ENCODE assay signal across 23 cellular contexts in the genomic region with DNA sequence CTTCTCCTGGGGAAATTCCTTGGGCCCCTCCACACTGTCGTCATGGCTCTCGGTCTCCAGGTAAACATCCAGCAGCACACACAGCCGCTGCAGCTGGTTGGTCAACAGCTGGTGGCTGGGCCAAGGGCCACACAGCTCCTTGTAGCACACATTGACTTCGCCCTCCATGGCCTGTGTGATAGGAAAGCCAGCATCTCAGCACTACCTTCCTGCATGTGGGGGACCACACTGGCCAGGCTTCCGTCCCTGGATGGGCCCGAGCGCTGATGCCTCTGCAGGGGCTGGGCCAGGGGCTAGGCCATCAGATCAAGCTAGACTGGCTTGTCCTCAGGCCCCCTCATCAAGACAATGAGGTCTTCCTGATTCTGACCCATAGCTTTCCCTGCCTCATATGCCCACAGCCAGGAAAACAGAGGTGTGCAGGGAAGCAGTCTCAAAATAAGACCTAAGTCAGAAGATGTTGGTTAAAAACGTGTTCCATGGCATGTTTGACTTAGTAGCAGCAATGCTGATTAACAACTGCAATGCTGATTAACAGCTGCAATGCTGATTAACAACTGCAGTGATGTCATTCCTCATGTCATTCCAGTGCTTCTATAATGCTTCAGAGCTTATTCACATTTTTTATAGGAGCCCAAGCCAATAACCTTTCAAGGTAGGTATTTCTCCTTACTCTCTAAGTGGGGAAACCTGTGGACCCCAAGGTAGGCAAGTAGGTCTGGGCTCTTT. TPM values are rescaled to one million over a fixed set of nuclear protein-coding genes. Genes with fewer than 3 reads are reported as not detected.
DNase-seq lines count a peak whose midpoint lies in the region; ATAC-seq and TF ChIP-seq lines count a peak whose summit lies in the region.
"Had no signal": no experiment of that assay in that cellular context is flagged by ENCODE, and none has a peak within 500 bp of the region (broad histone marks: within the 10 kb centered on the region; RNA-seq: fewer than 3 reads in every experiment).

No MANE protein-coding gene starts in this region.

- H3K36me3 ChIP-seq in HEK293 (ENCODE audit: control insufficient read depth in 2 of 2, insufficient read depth in 1 of 2, low read length in 2 of 2) (peaks cover 63 to 84% of the 10 kb centered on the region in 2 experiments), neuronal stem cell (replicated peaks in 1 of 2; ENCODE audit: control insufficient read depth in 2 of 2, insufficient read depth in 2 of 2, low read length in 2 of 2) (peaks cover 42 to 88% of the 10 kb centered on the region in 2 donors)

- H3K4me3 ChIP-seq in HEK293 (ENCODE audit: low read depth, low read length) (no peak overlapping the region), neuronal stem cell (ENCODE audit: low read length in 2 of 2) (peak overlapping the region in 1 of 2 donors; percentile 19)
- H3K4me3 ChIP-seq: HAP-1 had no signal

- peak overlapping the region; percentile 19 for H2BK120ac ChIP-seq in neuronal stem cell (ENCODE audit: low read depth, low read length)

- no peak overlapping the region for H3K23ac ChIP-seq in neuronal stem cell (ENCODE audit: low read depth, low read length, poor library complexity)

- no peak overlapping the region for H3K18ac ChIP-seq in neuronal stem cell (ENCODE audit: low read length)

- no peak overlapping the region for H3K4me2 ChIP-seq in neuronal stem cell (ENCODE audit: insufficient read depth, low read length, poor library complexity, severe bottlenecking)
- H3K4me2 ChIP-seq: KMS-11, SK-N-SH had no signal

- H3K27me3 ChIP-seq in neuronal stem cell (ENCODE audit: control insufficient read depth in 3 of 3, insufficient read depth in 3 of 3, low read depth in 1 of 3, low read length in 3 of 3), result no peaks in the 10 kb centered on the region
- H3K27me3 ChIP-seq: BE2C had no signal

- no peak overlapping the region for H3K27ac ChIP-seq in HEK293 (ENCODE audit: extremely low read depth, low read depth, low read length)
- no peak overlapping the region for H3K27ac ChIP-seq in neuronal stem cell (replicated peaks; ENCODE audit: low read length)
- H3K27ac ChIP-seq: KMS-11 had no signal

- H3K9me3 ChIP-seq in HEK293 (ENCODE audit: control insufficient read depth, insufficient read depth, low read depth, low read length) (no peaks in the 10 kb centered on the region), neuronal stem cell (replicated peaks in 1 of 2; ENCODE audit: control insufficient read depth in 2 of 2, insufficient read depth in 1 of 2, low read depth in 1 of 2, low read length in 2 of 2) (no peaks in the 10 kb centered on the region)
- H3K9me3 ChIP-seq: BE2C, HAP-1, SK-N-SH had no signal

- no peaks in the 10 kb centered on the region for H3K79me1 ChIP-seq in neuronal stem cell (ENCODE audit: low read depth, low read length)

- H2BK12ac ChIP-seq in neuronal stem cell (ENCODE audit: low read length), result no peak overlapping the region

- no CpG with 5 or more reads among the region's 8 CpGs for WGBS in neuronal stem cell (ENCODE audit: extremely low coverage in 2 of 2, insufficient read length in 2 of 2, insufficient replicate concordance in 1 of 2), 2 donors

- H2AFZ ChIP-seq in neuronal stem cell (ENCODE audit: low read length), result no peak overlapping the region

- no peak overlapping the region for H3K4ac ChIP-seq in neuronal stem cell (ENCODE audit: low read length)

- no peak overlapping the region for H2BK15ac ChIP-seq in neuronal stem cell (ENCODE audit: low read length)

- no peak overlapping the region for H2AK5ac ChIP-seq in neuronal stem cell (ENCODE audit: low read depth, low read length)

- H3K9ac ChIP-seq in neuronal stem cell (ENCODE audit: low read depth, low read length, poor library complexity), result no peak overlapping the region
- H3K9ac ChIP-seq: KMS-11, SK-N-SH had no signal

- POLR2A ChIA-PET in HEK293 (lab: Yijun Ruan, JAX), result interaction anchor here (0.8 kb wide), 1 partner anchor 42 kb away, joined by 4 read pairs; a partner anchor contains a TSS

- H3K4me1 Mint-ChIP-seq in activated T-cell treated with anti-CD3 and anti-CD28 coated beads, Interleukin-2, amount 50 U/mL, for 72 hours (ENCODE audit: low read depth), result no peaks in the 10 kb centered on the region
- H3K4me1 Mint-ChIP-seq in chondrocyte (ENCODE audit: low read depth), result no peaks in the 10 kb centered on the region

- H3K4me1 ChIP-seq in HEK293 (ENCODE audit: control insufficient read depth, insufficient read depth, low read length) (no peaks in the 10 kb centered on the region), neuronal stem cell (ENCODE audit: control insufficient read depth in 2 of 2, insufficient read depth in 1 of 2, low read depth in 1 of 2, low read length in 2 of 2) (no peaks in the 10 kb centered on the region)
- H3K4me1 ChIP-seq: BE2C, HAP-1 had no signal

- no peak for TF ChIP-seq CTCF in HEK293 (tag by site-specific recombination; IDR thresholded peaks at IDR 0.05)
- no peak for TF ChIP-seq CTCF in chondrocyte (IDR thresholded peaks at IDR 0.05)

- H4K8ac ChIP-seq in neuronal stem cell (ENCODE audit: low read depth, low read length), result no peak overlapping the region

- H4K91ac ChIP-seq in neuronal stem cell (ENCODE audit: low read depth, low read length, poor library complexity), result no peak overlapping the region

- no peaks in the 10 kb centered on the region for H3K9me3 Mint-ChIP-seq in activated T-cell treated with anti-CD3 and anti-CD28 coated beads, Interleukin-2, amount 50 U/mL, for 72 hours
- H3K9me3 Mint-ChIP-seq in chondrocyte (ENCODE audit: low read depth), result no peaks in the 10 kb centered on the region

- no peak for ATAC-seq in activated T-cell treated with anti-CD3 and anti-CD28 coated beads, Interleukin-2, amount 50 U/mL, for 72 hours (replicated peaks in 1 of 2)
- ATAC-seq in GM18858 (IDR thresholded peaks at IDR 0.05; ENCODE audit: unreplicated experiment) (no peak), GM21576 (IDR thresholded peaks at IDR 0.05; ENCODE audit: unreplicated experiment) (no peak)

- no peak overlapping the region for H3K4me3 Mint-ChIP-seq in activated T-cell treated with anti-CD3 and anti-CD28 coated beads, Interleukin-2, amount 50 U/mL, for 72 hours
- H3K4me3 Mint-ChIP-seq in chondrocyte (ENCODE audit: unreplicated experiment), result no peak overlapping the region

- peaks cover 5 to 13% of the 10 kb centered on the region in 2 donors for H3K36me3 Mint-ChIP-seq in activated T-cell treated with anti-CD3 and anti-CD28 coated beads, Interleukin-2, amount 50 U/mL, for 72 hours (ENCODE audit: insufficient read depth in 2 of 2)
- peaks cover 31% of the 10 kb centered on the region for H3K36me3 Mint-ChIP-seq in chondrocyte (ENCODE audit: low read depth)

- no peak overlapping the region for H2BK5ac ChIP-seq in neuronal stem cell (ENCODE audit: low read length)

- CTCF ChIA-PET in HEK293 (lab: Yijun Ruan, JAX), result interaction anchor here (0.5 to 1.6 kb wide), 7 partner anchors 13 to 261 kb away, joined by 3 to 5 read pairs (median 3); a partner anchor contains a TSS

- no peak for DNase-seq in activated T-cell treated with anti-CD3 and anti-CD28 coated beads, Interleukin-2, amount 50 U/mL, for 72 hours
- DNase-seq in activated T-cell treated with anti-CD3 and anti-CD28 coated beads for 4 hours (no peak), chondrocyte (ENCODE audit: low spot score) (peak; percentile 62), neuronal stem cell (ENCODE audit: low spot score) (no peak), kidney tubule cell (ENCODE audit: low spot score) (no peak)
- DNase-seq: 8988T, ACHN, BE2C, GOT3, NCI-H1048, NCI-H1417 treated with DMSO at 0.1 percent for 48 hours, NCI-H1694 treated with DMSO at 0.1 percent for 48 hours, NCI-H2081 treated with DMSO at 0.1 percent for 48 hours, NCI-H2171, NCI-H226, NCI-H524, NCI-H774, SK-N-SH had no signal

- no peak overlapping the region for H3K14ac ChIP-seq in neuronal stem cell (ENCODE audit: low read length)

- no peaks in the 10 kb centered on the region for H3K27me3 Mint-ChIP-seq in activated T-cell treated with anti-CD3 and anti-CD28 coated beads, Interleukin-2, amount 50 U/mL, for 72 hours (ENCODE audit: low read depth)
- no peaks in the 10 kb centered on the region for H3K27me3 Mint-ChIP-seq in chondrocyte (ENCODE audit: low read depth)

- H3K27ac Mint-ChIP-seq in activated T-cell treated with anti-CD3 and anti-CD28 coated beads, Interleukin-2, amount 50 U/mL, for 72 hours, result peak overlapping the region; percentile 42
- no peak overlapping the region for H3K27ac Mint-ChIP-seq in chondrocyte (ENCODE audit: unreplicated experiment)

TF ChIP-seq in HEK293, 187 proteins besides CTCF, POLR2A, EP300 and RAD21:
- TF ChIP-seq ZSCAN16 (tag by site-specific recombination; IDR thresholded peaks at IDR 0.05) (no peak), HOXD13 (CRISPR knock-in tag; IDR thresholded peaks at IDR 0.05; ENCODE audit: borderline replicate concordance) (no peak), ZNF366 (tag by site-specific recombination; conservative IDR thresholded peaks at IDR 0.05) (no peak), ZEB2 (tag by site-specific recombination; IDR thresholded peaks at IDR 0.05) (no peak), ZNF248 (tag by site-specific recombination; IDR thresholded peaks at IDR 0.05) (no peak), KLF1 (tag by site-specific recombination; IDR thresholded peaks at IDR 0.05) (no peak), ZNF10 (tag by site-specific recombination; IDR thresholded peaks at IDR 0.05) (peak; percentile 68; the same call in 1 of the 2 replicates)
- TF ChIP-seq, protein P1, sequence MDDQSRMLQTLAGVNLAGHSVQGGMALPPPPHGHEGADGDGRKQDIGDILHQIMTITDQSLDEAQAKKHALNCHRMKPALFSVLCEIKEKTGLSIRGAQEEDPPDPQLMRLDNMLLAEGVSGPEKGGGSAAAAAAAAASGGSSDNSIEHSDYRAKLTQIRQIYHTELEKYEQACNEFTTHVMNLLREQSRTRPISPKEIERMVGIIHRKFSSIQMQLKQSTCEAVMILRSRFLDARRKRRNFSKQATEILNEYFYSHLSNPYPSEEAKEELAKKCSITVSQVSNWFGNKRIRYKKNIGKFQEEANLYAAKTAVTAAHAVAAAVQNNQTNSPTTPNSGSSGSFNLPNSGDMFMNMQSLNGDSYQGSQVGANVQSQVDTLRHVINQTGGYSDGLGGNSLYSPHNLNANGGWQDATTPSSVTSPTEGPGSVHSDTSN (CRISPR knock-in tag; IDR thresholded peaks at IDR 0.05), result no peak

RNA-seq across cellular contexts. Expression of a gene that starts 31.3 kb away (rescaled TPM):
- 1 to 10 TPM; 1.6 to 1.7 TPM for total RNA-seq in activated T-cell treated with anti-CD3 and anti-CD28 coated beads, Interleukin-2, amount 50 U/mL, for 72 hours
- 2.8 to 3.5 TPM (median 2.9 TPM) in 3 replicates for total RNA-seq in chondrocyte
- 1.1 TPM for polyA plus RNA-seq in neuronal stem cell (2013, experiment 1 of 2)
- 1.0 TPM for polyA plus RNA-seq in neuronal stem cell (2013, experiment 2 of 2)

RNA-seq across cellular contexts. Expression of a gene that starts 42.3 kb away (rescaled TPM):
- total RNA-seq in activated T-cell treated with anti-CD3 and anti-CD28 coated beads, Interleukin-2, amount 50 U/mL, for 72 hours, result 10 to 100 TPM; 55.1 to 73.9 TPM
- total RNA-seq in chondrocyte, result 40.0 to 45.1 TPM (median 42.9 TPM) in 3 replicates
- 16.1 TPM for polyA plus RNA-seq in neuronal stem cell (2013, experiment 1 of 2)
- 16.1 TPM for polyA plus RNA-seq in neuronal stem cell (2013, experiment 2 of 2)
